8 cellular contexts compared by ENCODE assay signal in the genomic region with DNA sequence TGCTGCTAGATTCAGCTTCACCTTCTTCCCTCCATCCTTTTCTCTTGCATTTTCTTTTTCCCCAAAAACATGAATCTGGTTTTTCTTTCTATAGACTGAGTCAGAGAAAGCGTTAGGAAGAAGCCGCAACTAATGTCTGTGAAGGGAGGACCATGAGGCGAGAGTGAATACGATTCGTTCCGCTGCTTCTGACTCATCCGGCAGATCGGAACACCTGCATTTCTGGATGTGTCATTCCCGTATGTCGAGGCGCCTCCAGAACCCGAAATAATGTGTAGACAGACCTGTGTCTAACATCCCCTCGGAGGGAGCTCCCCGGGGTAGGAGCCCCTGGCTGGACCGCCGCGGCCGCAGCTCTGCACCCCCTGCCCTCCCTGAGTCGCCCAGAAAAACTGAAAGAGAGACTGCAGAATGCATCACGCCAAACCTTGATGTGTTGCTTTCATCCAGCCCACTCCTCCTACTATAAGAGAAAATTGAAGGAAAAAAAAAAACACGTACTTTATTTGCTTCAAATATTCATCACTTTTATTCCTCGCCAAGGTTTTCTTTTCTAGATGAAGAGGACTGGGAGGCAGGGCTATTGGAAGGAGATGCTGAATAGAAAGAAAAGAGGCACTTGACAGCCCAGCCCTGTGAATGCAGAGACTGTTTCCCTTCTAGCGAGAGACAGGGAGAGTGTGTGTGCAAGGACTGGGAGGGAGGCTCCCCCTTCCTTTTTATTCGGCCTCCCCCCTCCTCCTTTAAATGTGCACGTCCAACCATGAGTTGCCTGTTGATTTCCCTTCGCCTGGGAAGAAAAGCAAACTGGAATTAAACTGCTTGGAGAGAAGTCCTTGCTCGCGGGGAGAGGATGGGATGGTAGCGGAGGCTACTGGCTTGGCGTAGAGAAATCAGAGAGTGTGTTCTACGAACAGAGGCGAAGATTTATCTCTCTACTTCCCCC. TPM values are rescaled to one million over a fixed set of nuclear protein-coding genes. Genes with fewer than 3 reads are reported as not detected.
DNase-seq lines count a peak whose midpoint lies in the region; ATAC-seq and TF ChIP-seq lines count a peak whose summit lies in the region.

No MANE protein-coding gene starts in this region.

- POLR2A ChIA-PET in WTC11 (lab: Charles Lee): interaction anchor here (0.7 kb wide), 1 partner anchor 1738 kb away, joined by 4 read pairs; no protein-coding TSS in a partner anchor

- peaks cover 17% of the 10 kb centered on the region for H3K4me1 Mint-ChIP-seq in activated CD8-positive, alpha-beta memory T cell treated with anti-CD3 and anti-CD28 coated beads, Interleukin-2, amount 10 ng/mL, durations not matched to agents 7 days and 5 days
- H3K4me1 Mint-ChIP-seq in WTC11 (peaks cover 43% of the 10 kb centered on the region), nephron progenitor cell (peaks cover 58% of the 10 kb centered on the region)

- peaks cover 13% of the 10 kb centered on the region for H3K36me3 Mint-ChIP-seq in activated CD8-positive, alpha-beta memory T cell treated with anti-CD3 and anti-CD28 coated beads, Interleukin-2, amount 10 ng/mL, durations not matched to agents 7 days and 5 days
- H3K36me3 Mint-ChIP-seq in WTC11: no peaks in the 10 kb centered on the region
- H3K36me3 Mint-ChIP-seq in nephron progenitor cell (ENCODE audit: low read depth): peaks cover 25% of the 10 kb centered on the region

- no peak for ATAC-seq in activated CD8-positive, alpha-beta memory T cell treated with anti-CD3 and anti-CD28 coated beads, Interleukin-2, amount 10 ng/mL, durations not matched to agents 7 days and 5 days
- ATAC-seq in WTC11 (no peak), HG03520 (IDR thresholded peaks at IDR 0.05; ENCODE audit: unreplicated experiment) (no peak), HG03139 (IDR thresholded peaks at IDR 0.05; ENCODE audit: unreplicated experiment) (no peak)

- H3K4me3 Mint-ChIP-seq in activated CD8-positive, alpha-beta memory T cell treated with anti-CD3 and anti-CD28 coated beads, Interleukin-2, amount 10 ng/mL, durations not matched to agents 7 days and 5 days: peak overlapping the region; percentile 58
- H3K4me3 Mint-ChIP-seq in WTC11: peak overlapping the region; percentile 92
- peak overlapping the region; percentile 93 for H3K4me3 Mint-ChIP-seq in nephron progenitor cell

- H3K9me3 Mint-ChIP-seq in activated CD8-positive, alpha-beta memory T cell treated with anti-CD3 and anti-CD28 coated beads, Interleukin-2, amount 10 ng/mL, durations not matched to agents 7 days and 5 days (ENCODE audit: low read depth): no peaks in the 10 kb centered on the region
- no peaks in the 10 kb centered on the region for H3K9me3 Mint-ChIP-seq in WTC11
- peaks cover 29% of the 10 kb centered on the region for H3K9me3 Mint-ChIP-seq in nephron progenitor cell

- peaks cover 67% of the 10 kb centered on the region for H3K27me3 Mint-ChIP-seq in activated CD8-positive, alpha-beta memory T cell treated with anti-CD3 and anti-CD28 coated beads, Interleukin-2, amount 10 ng/mL, durations not matched to agents 7 days and 5 days
- H3K27me3 Mint-ChIP-seq in WTC11 (ENCODE audit: low read depth): peaks cover 88% of the 10 kb centered on the region
- peaks cover 67% of the 10 kb centered on the region for H3K27me3 Mint-ChIP-seq in nephron progenitor cell (ENCODE audit: low read depth, poor library complexity)

- CTCF ChIA-PET in activated CD8-positive, alpha-beta memory T cell treated with anti-CD3 and anti-CD28 coated beads, Interleukin-2, amount 10 ng/mL, durations not matched to agents 7 days and 5 days (lab: Charles Lee): no interaction called here
- CTCF ChIA-PET in WTC11 (lab: Charles Lee): no interaction called here

- TF ChIP-seq CTCF in WTC11 (IDR thresholded peaks at IDR 0.05) (no peak), fibroblast of villous mesenchyme (IDR thresholded peaks at IDR 0.05; ENCODE audit: insufficient read depth, low read depth, low read length) (no peak), nephron progenitor cell (IDR thresholded peaks at IDR 0.05) (no peak)

- peak overlapping the region; percentile 33 for H3K4me3 ChIP-seq in fibroblast of villous mesenchyme (ENCODE audit: low read depth, low read length)

- peak overlapping the region; percentile 49 for H3K27ac Mint-ChIP-seq in activated CD8-positive, alpha-beta memory T cell treated with anti-CD3 and anti-CD28 coated beads, Interleukin-2, amount 10 ng/mL, durations not matched to agents 7 days and 5 days
- H3K27ac Mint-ChIP-seq in WTC11 (no peak overlapping the region), nephron progenitor cell (peak overlapping the region; percentile 43)

- DNase-seq in activated CD8-positive, alpha-beta memory T cell treated with anti-CD3 and anti-CD28 coated beads, Interleukin-2, amount 10 ng/mL, durations not matched to agents 7 days and 5 days: no peak
- DNase-seq in activated CD8-positive, alpha-beta memory T cell treated with anti-CD3 and anti-CD28 coated beads, Interleukin-2, amount 50 U/mL, for 48 hours: no peak
- DNase-seq in WTC11 (ENCODE audit: low spot score) (no peak), fibroblast of villous mesenchyme (ENCODE audit: low read depth) (no peak), nephron progenitor cell (peak; percentile 23), hepatic stellate cell (ENCODE audit: low spot score) (no peak)

TF ChIP-seq in WTC11, 78 proteins besides CTCF, POLR2A, EP300 and RAD21:
- TF ChIP-seq NR1H2 (CRISPR knock-in tag; IDR thresholded peaks at IDR 0.05) (no peak), FOXJ3 (CRISPR knock-in tag; IDR thresholded peaks at IDR 0.05; ENCODE audit: borderline replicate concordance) (no peak), ZNF671 (CRISPR knock-in tag; IDR thresholded peaks at IDR 0.05) (no peak), SP1 (CRISPR knock-in tag; conservative IDR thresholded peaks at IDR 0.05) (no peak)
- TF ChIP-seq, protein P1, sequence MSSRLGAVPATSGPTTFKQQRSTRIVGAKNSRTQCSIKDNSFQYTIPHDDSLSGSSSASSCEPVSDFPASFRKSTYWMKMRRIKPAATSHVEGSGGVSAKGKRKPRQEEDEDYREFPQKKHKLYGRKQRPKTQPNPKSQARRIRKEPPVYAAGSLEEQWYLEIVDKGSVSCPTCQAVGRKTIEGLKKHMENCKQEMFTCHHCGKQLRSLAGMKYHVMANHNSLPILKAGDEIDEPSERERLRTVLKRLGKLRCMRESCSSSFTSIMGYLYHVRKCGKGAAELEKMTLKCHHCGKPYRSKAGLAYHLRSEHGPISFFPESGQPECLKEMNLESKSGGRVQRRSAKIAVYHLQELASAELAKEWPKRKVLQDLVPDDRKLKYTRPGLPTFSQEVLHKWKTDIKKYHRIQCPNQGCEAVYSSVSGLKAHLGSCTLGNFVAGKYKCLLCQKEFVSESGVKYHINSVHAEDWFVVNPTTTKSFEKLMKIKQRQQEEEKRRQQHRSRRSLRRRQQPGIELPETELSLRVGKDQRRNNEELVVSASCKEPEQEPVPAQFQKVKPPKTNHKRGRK (CRISPR knock-in tag; IDR thresholded peaks at IDR 0.05; ENCODE audit: borderline replicate concordance): 0 out of 2 replicates have a peak, but pooled peaks have one; percentile 30
- TF ChIP-seq, protein P2, sequence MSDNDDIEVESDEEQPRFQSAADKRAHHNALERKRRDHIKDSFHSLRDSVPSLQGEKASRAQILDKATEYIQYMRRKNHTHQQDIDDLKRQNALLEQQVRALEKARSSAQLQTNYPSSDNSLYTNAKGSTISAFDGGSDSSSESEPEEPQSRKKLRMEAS (CRISPR knock-in tag; IDR thresholded peaks at IDR 0.05): no peak

RNA-seq across cellular contexts. Expression of a gene that starts 0.6 kb away (rescaled TPM):
- not detected for total RNA-seq in activated CD8-positive, alpha-beta memory T cell treated with anti-CD3 and anti-CD28 coated beads, Interleukin-2, amount 10 ng/mL, durations not matched to agents 7 days and 5 days
- total RNA-seq in WTC11 (2021): 0.85 to 1.1 TPM (median 0.89 TPM) in 3 replicates
- total RNA-seq in fibroblast of villous mesenchyme: under 0.01 and 0.86 TPM in 2 replicates
